ENCODE assay signal across 21 cellular contexts in genomic region chr7:79034733-79035132, GRCh38.
DNase-seq lines count a peak whose midpoint lies in the region; ATAC-seq, FAIRE-seq and TF ChIP-seq lines count a peak whose summit lies in the region.
"Had no signal": no experiment of that assay in that cellular context is flagged by ENCODE, and none has a peak within 500 bp of the region (broad histone marks: within the 10 kb centered on the region; RNA-seq: fewer than 3 reads in every experiment).

No MANE protein-coding gene starts in this region.

- no peak overlapping the region for H3K27ac ChIP-seq in A549
- H3K27ac ChIP-seq in ovary, result no peak overlapping the region
- H3K27ac ChIP-seq: 22Rv1, BLaER1, HL-60 had no signal

- no peak for TF ChIP-seq RAD21 in A549 (conservative IDR thresholded peaks at IDR 0.05 in 1 of 2, IDR thresholded peaks at IDR 0.05 in 1 of 2)

- H3K27me3 ChIP-seq in endocrine pancreas (ENCODE audit: control insufficient read depth, insufficient read depth, low read length) (no peaks in the 10 kb centered on the region), ovary (no peaks in the 10 kb centered on the region)
- H3K27me3 ChIP-seq: BLaER1 had no signal

- no peak for TF ChIP-seq EP300 in A549 (IDR thresholded peaks at IDR 0.05)
- no peak for TF ChIP-seq EP300 in ovary (IDR thresholded peaks at IDR 0.05)

- H3K36me3 ChIP-seq in endocrine pancreas (ENCODE audit: control insufficient read depth, insufficient read depth, low read length) (no peaks in the 10 kb centered on the region), ovary (no peaks in the 10 kb centered on the region)
- H3K36me3 ChIP-seq: BLaER1 had no signal

- H3K9me3 ChIP-seq in A549 (no peaks in the 10 kb centered on the region), endocrine pancreas (ENCODE audit: control insufficient read depth, low read length) (no peaks in the 10 kb centered on the region), ovary (no peaks in the 10 kb centered on the region)
- H3K9me3 ChIP-seq: BLaER1 had no signal

- TF ChIP-seq CTCF in A549 (IDR thresholded peaks at IDR 0.05) (no peak), ovary (IDR thresholded peaks at IDR 0.05) (no peak)

- no peak for FAIRE-seq in A549 (lab: Jason Lieb, UNC)
- FAIRE-seq: GM12892, GM18507, HTR-8/SVneo had no signal

- no peak overlapping the region for H3K9ac ChIP-seq in endocrine pancreas (ENCODE audit: control insufficient read depth, insufficient read depth, low read length)
- H3K9ac ChIP-seq: BLaER1 had no signal

- TF ChIP-seq POLR2A in A549 (IDR thresholded peaks at IDR 0.05; ENCODE audit: low read length) (no peak), ovary (IDR thresholded peaks at IDR 0.05) (no peak)

- CTCF ChIA-PET in A549 (lab: Yijun Ruan, JAX), result no interaction called here

- H3K4me1 ChIP-seq in A549 (no peaks in the 10 kb centered on the region), endocrine pancreas (ENCODE audit: control insufficient read depth, insufficient read depth, low read length) (peaks cover 7% of the 10 kb centered on the region), ovary (ENCODE audit: insufficient read depth) (peaks cover 1% of the 10 kb centered on the region)
- H3K4me1 ChIP-seq: BLaER1 had no signal

- POLR2A ChIA-PET in A549 (lab: Yijun Ruan, JAX), result no interaction called here

- H3K4me3 ChIP-seq in A549 (no peak overlapping the region), endocrine pancreas (ENCODE audit: control insufficient read depth, insufficient read depth, low read length) (peak overlapping the region; percentile 7), ovary (no peak overlapping the region)
- H3K4me3 ChIP-seq: BLaER1, GM23338 had no signal

- H3K4me2 ChIP-seq in A549, result no peak overlapping the region
- H3K4me2 ChIP-seq: BLaER1, GM23338 had no signal

- DNase-seq in NCI-H2081 (lab: John Stamatoyannopoulos, UW) (peak; percentile 20 to 60), NCI-H2081 treated with DMSO at 0.1 percent for 48 hours (lab: John Stamatoyannopoulos, UW) (no peak), A549 (ENCODE audit: low read depth in 1 of 2, low spot score in 1 of 2) (no peak), NCI-H2227 treated with DMSO at 0.1 percent for 48 hours (lab: John Stamatoyannopoulos, UW) (peak; percentile 15), HT-29 (ENCODE audit: low spot score) (no peak), ovary (no peak)
- DNase-seq: CD4-positive, alpha-beta memory T cell; DMS153; DMS79; GDM1; H7; HFFc6 had no signal

- intact Hi-C loops in ovary (cut with DNase I), result no loop called here

- no peak for ATAC-seq in A549
- ATAC-seq: GM23338, HCT116 had no signal

- 41% methylated on average over 5 of the region's 5 CpGs for WGBS in A549 (ENCODE audit: missing lambda C conversion rate)
- 26 to 37% (median 26%) methylated on average over 5 of the region's 5 CpGs for WGBS in ovary, 3 donors

TF ChIP-seq in A549, 52 proteins besides CTCF, POLR2A, EP300 and RAD21:
- peak; percentile 95; the same call in 1 of the 2 replicates for TF ChIP-seq RNF2 (IDR thresholded peaks at IDR 0.05; ENCODE audit: borderline replicate concordance, low read depth)
- TF ChIP-seq CBX8 (IDR thresholded peaks at IDR 0.05), result peak; percentile 87
- TF ChIP-seq MAZ (IDR thresholded peaks at IDR 0.05; ENCODE audit: borderline replicate concordance, low read depth, low read length), result no peak

Comparison
In these comparisons a context has a peak if more than half of its experiments do, and no peak if none do; other contexts are left out.
1. DNase-seq: peak in NCI-H2081 (2 of 2) and NCI-H2227 treated with DMSO at 0.1 percent for 48 hours (single experiment); none in NCI-H2081 treated with DMSO at 0.1 percent for 48 hours (single experiment), A549 (0 of 2), HT-29 (single experiment) and ovary (0 of 5).